25 cellular contexts compared by ENCODE assay signal in genomic region chr12:92488735-92489134, GRCh38.
DNase-seq lines count a peak whose midpoint lies in the region; ATAC-seq, FAIRE-seq and TF ChIP-seq lines count a peak whose summit lies in the region.
"Had no signal": no experiment of that assay in that cellular context is flagged by ENCODE, and none has a peak within 500 bp of the region (broad histone marks: within the 10 kb centered on the region; RNA-seq: fewer than 3 reads in every experiment).

No MANE protein-coding gene starts in this region.

- H3K4me3 ChIP-seq in Loucy (ENCODE audit: low read length, poor library complexity, severe bottlenecking): no peak overlapping the region
- no peak overlapping the region for H3K4me3 ChIP-seq in mucosa of descending colon
- H3K4me3 ChIP-seq: breast epithelium, SJSA1 had no signal

- H3K4me3 Mint-ChIP-seq in activated CD4-positive, alpha-beta T cell treated with anti-CD3 and anti-CD28 coated beads, Interleukin-2, amount 10 ng/mL, durations not matched to agents 24 days and 14 days: no peak overlapping the region
- H3K4me3 Mint-ChIP-seq: dendritic cell treated with granulocyte-macrophage colony-stimulating factor and Interleukin-4, amounts not matched to agents 40 ng/mL and 50 ng/mL, for 4 days; nephron progenitor cell had no signal

- intact Hi-C loops in mucosa of descending colon (cut with DNase I, micrococcal nuclease): no loop called here
- intact Hi-C loops in activated CD4-positive, alpha-beta T cell treated with anti-CD3 and anti-CD28 coated beads, Interleukin-2, amount 10 ng/mL, durations not matched to agents 24 days and 14 days (cut with micrococcal nuclease): no loop called here

- H3K27ac Mint-ChIP-seq in activated CD4-positive, alpha-beta T cell treated with anti-CD3 and anti-CD28 coated beads, Interleukin-2, amount 10 ng/mL, durations not matched to agents 24 days and 14 days: no peak overlapping the region
- H3K27ac Mint-ChIP-seq: dendritic cell treated with granulocyte-macrophage colony-stimulating factor and Interleukin-4, amounts not matched to agents 40 ng/mL and 50 ng/mL, for 4 days; nephron progenitor cell had no signal

- H3K9me3 Mint-ChIP-seq in activated CD4-positive, alpha-beta T cell treated with anti-CD3 and anti-CD28 coated beads, Interleukin-2, amount 10 ng/mL, durations not matched to agents 24 days and 14 days: peaks cover 22% of the 10 kb centered on the region

- H3F3A ChIP-seq in Loucy (ENCODE audit: low read depth): no peaks in the 10 kb centered on the region

- no peaks in the 10 kb centered on the region for H3K79me2 ChIP-seq in Loucy (ENCODE audit: insufficient read depth, low read length)

- H3K27me3 Mint-ChIP-seq in activated CD4-positive, alpha-beta T cell treated with anti-CD3 and anti-CD28 coated beads, Interleukin-2, amount 10 ng/mL, durations not matched to agents 24 days and 14 days: no peaks in the 10 kb centered on the region
- H3K27me3 Mint-ChIP-seq: dendritic cell treated with granulocyte-macrophage colony-stimulating factor and Interleukin-4, amounts not matched to agents 40 ng/mL and 50 ng/mL, for 4 days had no signal

- no peaks in the 10 kb centered on the region for H3K4me1 ChIP-seq in Loucy (ENCODE audit: insufficient read depth, low read length, poor library complexity, severe bottlenecking)
- H3K4me1 ChIP-seq in mucosa of descending colon (ENCODE audit: low read depth): no peaks in the 10 kb centered on the region
- H3K4me1 ChIP-seq: BE2C, breast epithelium, SJSA1 had no signal

- DNase-seq in GM12892 (ENCODE audit: insufficient read length) (no peak), SKM-1 treated with dmso at 0.1 percent for 144 hours (lab: John Stamatoyannopoulos, UW; ENCODE audit: unreplicated experiment) (peak; percentile 76), mucosa of descending colon (no peak), kidney tubule cell (ENCODE audit: low spot score) (no peak)
- no peak for DNase-seq in activated CD4-positive, alpha-beta T cell treated with anti-CD3 and anti-CD28 coated beads, Interleukin-2, amount 10 ng/mL, durations not matched to agents 24 days and 14 days
- DNase-seq: activated CD4-positive, alpha-beta T cell treated with anti-CD3 and anti-CD28 coated beads for 48 hours; activated T-cell treated with anti-CD3 and anti-CD28 coated beads, Interleukin-2, amount 50 U/mL, for 1 hour; BE2C; left cardiac atrium; NCI-H1048; NCI-H2081 treated with DMSO at 0.1 percent for 48 hours; NCI-H510A; nephron progenitor cell; PC-3; posterior cingulate gyrus; stimulated activated CD4-positive, alpha-beta T cell treated with anti-CD3 and anti-CD28 coated beads, Interleukin-2, amount 100 ng/mL, for 24 hours had no signal

- H3K9ac ChIP-seq in Loucy (ENCODE audit: low read depth, low read length, poor library complexity, severe bottlenecking): no peak overlapping the region

- H3K36me3 ChIP-seq in Loucy (ENCODE audit: insufficient read depth, low read length) (no peaks in the 10 kb centered on the region), mucosa of descending colon (ENCODE audit: low read depth) (no peaks in the 10 kb centered on the region)
- H3K36me3 ChIP-seq: BE2C, breast epithelium, SJSA1 had no signal

- peaks cover 26% of the 10 kb centered on the region for H3K4me1 Mint-ChIP-seq in activated CD4-positive, alpha-beta T cell treated with anti-CD3 and anti-CD28 coated beads, Interleukin-2, amount 10 ng/mL, durations not matched to agents 24 days and 14 days

- ATAC-seq in mucosa of descending colon: peak; percentile 37
- no peak for ATAC-seq in HG02678 (IDR thresholded peaks at IDR 0.05; ENCODE audit: unreplicated experiment)
- ATAC-seq: HepG2, left cardiac atrium, PC-3 had no signal

- no peaks in the 10 kb centered on the region for H3K9me2 ChIP-seq in Loucy (replicated peaks; ENCODE audit: low read depth, low read length)

- H3K36me3 Mint-ChIP-seq in activated CD4-positive, alpha-beta T cell treated with anti-CD3 and anti-CD28 coated beads, Interleukin-2, amount 10 ng/mL, durations not matched to agents 24 days and 14 days (ENCODE audit: low read depth): peaks cover 9% of the 10 kb centered on the region

- FAIRE-seq in GM12892 (lab: Jason Lieb, UNC): peak; percentile 90
- FAIRE-seq: frontal cortex, H1, HepG2, TTC549 had no signal

- no peaks in the 10 kb centered on the region for H4K20me1 ChIP-seq in Loucy (ENCODE audit: insufficient read depth, low read length, poor library complexity, severe bottlenecking)

- no peaks in the 10 kb centered on the region for H3K27me3 ChIP-seq in Loucy (ENCODE audit: insufficient read depth, low read length, poor library complexity, severe bottlenecking)
- H3K27me3 ChIP-seq: BE2C, breast epithelium, SJSA1 had no signal

- TF ChIP-seq CTCF in Loucy (conservative IDR thresholded peaks at IDR 0.05; ENCODE audit: low read length): no peak
- TF ChIP-seq CTCF in mucosa of descending colon (IDR thresholded peaks at IDR 0.05): no peak

- H3K9me3 ChIP-seq in Loucy (ENCODE audit: insufficient read depth, low read depth, low read length): no peaks in the 10 kb centered on the region
- no peaks in the 10 kb centered on the region for H3K9me3 ChIP-seq in mucosa of descending colon
- H3K9me3 ChIP-seq: BE2C, breast epithelium, SJSA1 had no signal

- H3K4me2 ChIP-seq in Loucy (ENCODE audit: low read depth, low read length, poor library complexity, severe bottlenecking): no peak overlapping the region

- peak overlapping the region; percentile 30; the same call in 1 of the 2 replicates for H2AFZ ChIP-seq in Loucy (ENCODE audit: low read length)

- TF ChIP-seq POLR2A in GM12892 (IDR thresholded peaks at IDR 0.05; ENCODE audit: low read depth, low read length): no peak
